ENCODE assay signal across 1 cellular context in genomic region chr9:98046161-98046543, GRCh38.
TF ChIP-seq lines count a peak whose summit lies in the region.

No MANE protein-coding gene starts in this region.

TF ChIP-seq in K562, 482 proteins besides CTCF, POLR2A, EP300 and RAD21 (continued from another document):
- TF ChIP-seq ZBTB40 (IDR thresholded peaks at IDR 0.05) (0 out of 2 replicates have a peak, but pooled peaks have one; percentile 27), ZBTB40 (CRISPR knock-in tag; IDR thresholded peaks at IDR 0.05) (no peak), TAF15 (IDR thresholded peaks at IDR 0.05; ENCODE audit: low read depth, low read length) (no peak)
TF ChIP-seq in K562: peak in this region for 7.
